Comparison of ENCODE assay signal across 33 cellular contexts in the genomic region with DNA sequence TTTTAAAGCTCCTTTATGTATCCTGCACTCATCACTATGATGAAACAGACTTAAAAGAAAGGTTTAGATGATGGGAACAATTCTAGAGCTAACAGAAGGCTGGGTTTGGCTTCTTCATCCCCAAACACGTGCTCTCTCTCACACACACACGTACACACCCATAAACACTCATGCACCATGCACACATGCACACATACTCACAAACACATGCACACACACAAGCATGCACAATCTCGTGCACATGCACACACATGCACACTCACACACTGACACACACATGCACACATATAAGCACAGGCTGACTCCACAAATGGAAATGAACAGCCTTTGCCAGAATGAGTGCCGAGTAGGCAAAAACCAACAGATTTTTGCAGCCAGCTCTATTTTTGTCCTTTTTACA.
"Had no signal": no experiment of that assay in that cellular context is flagged by ENCODE, and none has a peak within 500 bp of the region (broad histone marks: within the 10 kb centered on the region; RNA-seq: fewer than 3 reads in every experiment).

No MANE protein-coding gene starts in this region.

- H3K4me1 ChIP-seq: adrenal gland, body of pancreas, colonic mucosa had no signal

- H3K27me3 Mint-ChIP-seq: activated CD4-positive, alpha-beta T cell treated with anti-CD3 and anti-CD28 coated beads for 36 hours; activated CD4-positive, alpha-beta T cell treated with anti-CD3 and anti-CD28 coated beads, Interleukin-2, amount 10 ng/mL, durations not matched to agents 24 days and 14 days; activated CD8-positive, alpha-beta memory T cell treated with anti-CD3 and anti-CD28 coated beads, Interleukin-2, amount 10 ng/mL, durations not matched to agents 7 days and 5 days; activated naive CD4-positive, alpha-beta T cell treated with anti-CD3 and anti-CD28 coated beads, Interleukin-2, amount 50 U/mL, for 24 hours; activated naive CD8-positive, alpha-beta T cell treated with anti-CD3 and anti-CD28 coated beads for 36 hours; activated naive CD8-positive, alpha-beta T cell treated with anti-CD3 and anti-CD28 coated beads, Interleukin-2, amount 50 U/mL, for 24 hours; T-helper 17 cell had no signal

- FAIRE-seq: endometrium, frontal cortex had no signal

- H3K27me3 ChIP-seq: adrenal gland, body of pancreas, colonic mucosa had no signal

- H3K4me1 Mint-ChIP-seq: activated CD4-positive, alpha-beta T cell treated with anti-CD3 and anti-CD28 coated beads for 36 hours; activated CD4-positive, alpha-beta T cell treated with anti-CD3 and anti-CD28 coated beads, Interleukin-2, amount 10 ng/mL, durations not matched to agents 24 days and 14 days; activated CD8-positive, alpha-beta memory T cell treated with anti-CD3 and anti-CD28 coated beads, Interleukin-2, amount 10 ng/mL, durations not matched to agents 7 days and 5 days; activated naive CD4-positive, alpha-beta T cell treated with anti-CD3 and anti-CD28 coated beads, Interleukin-2, amount 50 U/mL, for 24 hours; activated naive CD8-positive, alpha-beta T cell treated with anti-CD3 and anti-CD28 coated beads for 36 hours; activated naive CD8-positive, alpha-beta T cell treated with anti-CD3 and anti-CD28 coated beads, Interleukin-2, amount 50 U/mL, for 24 hours; T-helper 17 cell had no signal

- ATAC-seq: activated CD4-positive, alpha-beta T cell treated with anti-CD3 and anti-CD28 coated beads for 36 hours; activated CD8-positive, alpha-beta memory T cell treated with anti-CD3 and anti-CD28 coated beads, Interleukin-2, amount 10 ng/mL, durations not matched to agents 7 days and 5 days; activated CD8-positive, alpha-beta T cell treated with anti-CD3 and anti-CD28 coated beads, Interleukin-2, amount 10 ng/mL, durations not matched to agents 7 days and 5 days; activated naive CD8-positive, alpha-beta T cell treated with anti-CD3 and anti-CD28 coated beads, Interleukin-2, amount 50 U/mL, for 24 hours; body of pancreas; esophagus mucosa; T-helper 17 cell had no signal

- H3K36me3 ChIP-seq: adrenal gland, colonic mucosa, WERI-Rb-1 had no signal

- H3K4me3 Mint-ChIP-seq: activated CD4-positive, alpha-beta memory T cell treated with anti-CD3 and anti-CD28 coated beads for 36 hours; activated CD4-positive, alpha-beta T cell treated with anti-CD3 and anti-CD28 coated beads for 36 hours; activated CD4-positive, alpha-beta T cell treated with anti-CD3 and anti-CD28 coated beads, Interleukin-2, amount 10 ng/mL, durations not matched to agents 24 days and 14 days; activated CD8-positive, alpha-beta memory T cell treated with anti-CD3 and anti-CD28 coated beads, Interleukin-2, amount 10 ng/mL, durations not matched to agents 7 days and 5 days; activated CD8-positive, alpha-beta T cell treated with anti-CD3 and anti-CD28 coated beads, Interleukin-2, amount 10 ng/mL, durations not matched to agents 7 days and 5 days; activated naive CD4-positive, alpha-beta T cell treated with anti-CD3 and anti-CD28 coated beads for 36 hours; activated naive CD4-positive, alpha-beta T cell treated with anti-CD3 and anti-CD28 coated beads, Interleukin-2, amount 50 U/mL, for 24 hours; activated naive CD8-positive, alpha-beta T cell treated with anti-CD3 and anti-CD28 coated beads for 36 hours; activated naive CD8-positive, alpha-beta T cell treated with anti-CD3 and anti-CD28 coated beads, Interleukin-2, amount 50 U/mL, for 24 hours; activated T-helper 1 cell treated with anti-CD3 and anti-CD28 coated beads, Interleukin-12 subunit alpha, Interleukin-12 subunit beta, Interleukin-2, Interleukin-4 antibody, amounts not matched to agents 30 ng/mL and 10 ng/mL and 1 ng/mL, durations not matched to agents 14 hours and 24 hours and 36 hours; T-helper 17 cell; T-helper 2 cell treated with Interferon-gamma antibody and Interleukin-4, amounts not matched to agents 5 μg/mL and 100 μg/mL, for 36 hours had no signal

- H3K27ac Mint-ChIP-seq: activated CD4-positive, alpha-beta memory T cell treated with anti-CD3 and anti-CD28 coated beads for 36 hours; activated CD4-positive, alpha-beta T cell treated with anti-CD3 and anti-CD28 coated beads for 36 hours; activated CD4-positive, alpha-beta T cell treated with anti-CD3 and anti-CD28 coated beads, Interleukin-2, amount 10 ng/mL, durations not matched to agents 24 days and 14 days; activated CD8-positive, alpha-beta memory T cell treated with anti-CD3 and anti-CD28 coated beads, Interleukin-2, amount 10 ng/mL, durations not matched to agents 7 days and 5 days; activated CD8-positive, alpha-beta T cell treated with anti-CD3 and anti-CD28 coated beads, Interleukin-2, amount 10 ng/mL, durations not matched to agents 7 days and 5 days; activated naive CD4-positive, alpha-beta T cell treated with anti-CD3 and anti-CD28 coated beads for 36 hours; activated naive CD4-positive, alpha-beta T cell treated with anti-CD3 and anti-CD28 coated beads, Interleukin-2, amount 50 U/mL, for 24 hours; activated naive CD8-positive, alpha-beta T cell treated with anti-CD3 and anti-CD28 coated beads for 36 hours; activated naive CD8-positive, alpha-beta T cell treated with anti-CD3 and anti-CD28 coated beads, Interleukin-2, amount 50 U/mL, for 24 hours; activated T-helper 1 cell treated with anti-CD3 and anti-CD28 coated beads, Interleukin-12 subunit alpha, Interleukin-12 subunit beta, Interleukin-2, Interleukin-4 antibody, amounts not matched to agents 30 ng/mL and 10 ng/mL and 1 ng/mL, durations not matched to agents 14 hours and 24 hours and 36 hours; activated T-helper 2 cell treated with anti-CD3 and anti-CD28 coated beads, Interferon-gamma antibody, Interleukin-2, Interleukin-4, amounts not matched to agents 10 μg/mL and 5 μg/mL and 100 μg/mL, durations not matched to agents 14 hours and 24 hours and 36 hours; T-helper 17 cell; T-helper 2 cell treated with Interferon-gamma antibody and Interleukin-4, amounts not matched to agents 5 μg/mL and 100 μg/mL, for 36 hours had no signal

- H3K4me3 ChIP-seq: adrenal gland, body of pancreas, colonic mucosa had no signal

- DNase-seq: activated CD4-positive, alpha-beta memory T cell treated with anti-CD3 and anti-CD28 coated beads for 36 hours; activated CD4-positive, alpha-beta T cell treated with anti-CD3 and anti-CD28 coated beads for 36 hours; activated CD4-positive, alpha-beta T cell treated with anti-CD3 and anti-CD28 coated beads, Interleukin-2, amount 10 ng/mL, durations not matched to agents 24 days and 14 days; activated CD4-positive, CD25-positive, alpha-beta regulatory T cell; activated CD4-positive, CD25-positive, alpha-beta regulatory T cell treated with anti-CD3 and anti-CD28 coated beads, Interleukin-2, amount 50 U/mL, for 72 hours; activated CD8-positive, alpha-beta memory T cell treated with anti-CD3 and anti-CD28 coated beads, Interleukin-2, amount 10 ng/mL, durations not matched to agents 7 days and 5 days; activated CD8-positive, alpha-beta memory T cell treated with anti-CD3 and anti-CD28 coated beads, Interleukin-2, amount 50 U/mL, for 4 hours; activated CD8-positive, alpha-beta T cell treated with anti-CD3 and anti-CD28 coated beads, Interleukin-2, amount 10 ng/mL, durations not matched to agents 7 days and 5 days; activated effector memory CD4-positive, alpha-beta T cell treated with anti-CD3 and anti-CD28 coated beads, Interleukin-2, amount 50 U/mL, for 16 hours; activated naive CD4-positive, alpha-beta T cell treated with anti-CD3 and anti-CD28 coated beads for 36 hours; activated naive CD8-positive, alpha-beta T cell treated with anti-CD3 and anti-CD28 coated beads for 36 hours; activated naive CD8-positive, alpha-beta T cell treated with anti-CD3 and anti-CD28 coated beads, Interleukin-2, amount 50 U/mL, for 24 hours; activated T-cell treated with anti-CD3 and anti-CD28 coated beads, Interleukin-2, amount 50 U/mL, for 1 hour; activated T-cell treated with anti-CD3 and anti-CD28 coated beads, Interleukin-2, amount 50 U/mL, for 48 hours; adrenal gland; aorta; body of pancreas; caudate nucleus; colonic mucosa; effector CD8-positive, alpha-beta T cell; foreskin fibroblast; head of caudate nucleus; T-helper 1 cell; T-helper 17 cell; T1000; WERI-Rb-1 had no signal

- H3K27ac ChIP-seq: adrenal gland, body of pancreas, colonic mucosa, WERI-Rb-1 had no signal

- H3K36me3 Mint-ChIP-seq: activated CD4-positive, alpha-beta memory T cell treated with anti-CD3 and anti-CD28 coated beads for 36 hours; activated CD8-positive, alpha-beta memory T cell treated with anti-CD3 and anti-CD28 coated beads, Interleukin-2, amount 10 ng/mL, durations not matched to agents 7 days and 5 days; activated naive CD4-positive, alpha-beta T cell treated with anti-CD3 and anti-CD28 coated beads, Interleukin-2, amount 50 U/mL, for 24 hours had no signal

- H3K9me3 ChIP-seq: adrenal gland, body of pancreas, colonic mucosa had no signal
